Comparison of ENCODE assay signal across 15 cellular contexts in the genomic region with DNA sequence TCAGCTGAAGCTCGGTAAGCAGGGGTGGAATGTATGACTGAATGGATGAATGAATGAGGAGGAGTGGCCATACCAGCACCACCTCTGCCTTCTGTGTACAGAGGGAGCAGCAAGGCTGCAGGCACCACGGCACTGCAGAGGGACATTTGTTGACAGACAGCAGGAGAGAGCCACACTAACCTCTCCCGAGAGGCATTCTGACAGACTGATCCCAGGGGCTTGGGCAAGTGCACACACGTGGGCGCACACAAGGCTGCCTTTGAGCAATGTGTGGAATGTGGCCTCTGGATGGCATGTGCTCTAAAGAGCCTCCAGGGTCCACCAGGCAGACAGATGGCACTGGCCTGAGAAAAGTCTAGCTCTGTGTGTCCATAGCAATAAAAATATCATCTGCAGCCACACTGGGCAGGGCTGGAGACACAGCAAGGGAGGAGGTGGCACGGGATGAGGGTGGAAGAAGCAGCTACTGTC.
DNase-seq lines count a peak whose midpoint lies in the region; ATAC-seq, FAIRE-seq and TF ChIP-seq lines count a peak whose summit lies in the region.
"Had no signal": no experiment of that assay in that cellular context is flagged by ENCODE, and none has a peak within 500 bp of the region (broad histone marks: within the 10 kb centered on the region; RNA-seq: fewer than 3 reads in every experiment).

No MANE protein-coding gene starts in this region.

- H3K4me3 Mint-ChIP-seq in activated naive CD4-positive, alpha-beta T cell treated with anti-CD3 and anti-CD28 coated beads, Interleukin-2, amount 10 ng/mL, durations not matched to agents 7 days and 5 days = no peak overlapping the region
- H3K4me3 Mint-ChIP-seq: activated CD4-positive, alpha-beta memory T cell treated with anti-CD3 and anti-CD28 coated beads, Interleukin-2, amount 10 ng/mL, durations not matched to agents 7 days and 5 days; activated naive CD8-positive, alpha-beta T cell treated with anti-CD3 and anti-CD28 coated beads, Interleukin-2, amount 10 ng/mL, durations not matched to agents 7 days and 5 days had no signal

- H3K27ac Mint-ChIP-seq in activated naive CD4-positive, alpha-beta T cell treated with anti-CD3 and anti-CD28 coated beads, Interleukin-2, amount 10 ng/mL, durations not matched to agents 7 days and 5 days = no peak overlapping the region
- H3K27ac Mint-ChIP-seq: activated CD4-positive, alpha-beta memory T cell treated with anti-CD3 and anti-CD28 coated beads, Interleukin-2, amount 10 ng/mL, durations not matched to agents 7 days and 5 days; activated naive CD8-positive, alpha-beta T cell treated with anti-CD3 and anti-CD28 coated beads, Interleukin-2, amount 10 ng/mL, durations not matched to agents 7 days and 5 days had no signal

- TF ChIP-seq CTCF in bronchial epithelial cell (IDR thresholded peaks at IDR 0.05; ENCODE audit: insufficient read depth, low read length, severe bottlenecking) = no peak

- H3K4me1 Mint-ChIP-seq in activated naive CD4-positive, alpha-beta T cell treated with anti-CD3 and anti-CD28 coated beads, Interleukin-2, amount 10 ng/mL, durations not matched to agents 7 days and 5 days = no peaks in the 10 kb centered on the region
- H3K4me1 Mint-ChIP-seq: activated CD4-positive, alpha-beta memory T cell treated with anti-CD3 and anti-CD28 coated beads, Interleukin-2, amount 10 ng/mL, durations not matched to agents 7 days and 5 days; activated naive CD8-positive, alpha-beta T cell treated with anti-CD3 and anti-CD28 coated beads, Interleukin-2, amount 10 ng/mL, durations not matched to agents 7 days and 5 days had no signal

- H3K27me3 Mint-ChIP-seq in activated naive CD4-positive, alpha-beta T cell treated with anti-CD3 and anti-CD28 coated beads, Interleukin-2, amount 10 ng/mL, durations not matched to agents 7 days and 5 days = peaks cover 3% of the 10 kb centered on the region
- H3K27me3 Mint-ChIP-seq: activated CD4-positive, alpha-beta memory T cell treated with anti-CD3 and anti-CD28 coated beads, Interleukin-2, amount 10 ng/mL, durations not matched to agents 7 days and 5 days; activated naive CD8-positive, alpha-beta T cell treated with anti-CD3 and anti-CD28 coated beads, Interleukin-2, amount 10 ng/mL, durations not matched to agents 7 days and 5 days had no signal

- H3K9me3 Mint-ChIP-seq in activated naive CD4-positive, alpha-beta T cell treated with anti-CD3 and anti-CD28 coated beads, Interleukin-2, amount 10 ng/mL, durations not matched to agents 7 days and 5 days = no peaks in the 10 kb centered on the region
- H3K9me3 Mint-ChIP-seq: activated CD4-positive, alpha-beta memory T cell treated with anti-CD3 and anti-CD28 coated beads, Interleukin-2, amount 10 ng/mL, durations not matched to agents 7 days and 5 days; activated naive CD8-positive, alpha-beta T cell treated with anti-CD3 and anti-CD28 coated beads, Interleukin-2, amount 10 ng/mL, durations not matched to agents 7 days and 5 days had no signal

- H3K27me3 ChIP-seq in bronchial epithelial cell (ENCODE audit: control insufficient read depth, insufficient read depth, low read length) (no peaks in the 10 kb centered on the region), HAP-1 (ENCODE audit: low read depth) (no peaks in the 10 kb centered on the region)
- H3K27me3 ChIP-seq: SJSA1, testis had no signal

- FAIRE-seq in bronchial epithelial cell (lab: Jason Lieb, UNC) = no peak

- ATAC-seq in GM18858 (IDR thresholded peaks at IDR 0.05; ENCODE audit: unreplicated experiment) = no peak

- H3K36me3 ChIP-seq in bronchial epithelial cell (ENCODE audit: control insufficient read depth, insufficient read depth, low read length) (no peaks in the 10 kb centered on the region), HAP-1 (replicated peaks) (no peaks in the 10 kb centered on the region)
- H3K36me3 ChIP-seq: SJSA1 had no signal

- no peaks in the 10 kb centered on the region for H3K36me3 Mint-ChIP-seq in activated naive CD4-positive, alpha-beta T cell treated with anti-CD3 and anti-CD28 coated beads, Interleukin-2, amount 10 ng/mL, durations not matched to agents 7 days and 5 days
- H3K36me3 Mint-ChIP-seq: activated naive CD8-positive, alpha-beta T cell treated with anti-CD3 and anti-CD28 coated beads, Interleukin-2, amount 10 ng/mL, durations not matched to agents 7 days and 5 days had no signal

- H3K4me3 ChIP-seq in bronchial epithelial cell (ENCODE audit: low read depth, low read length) = no peak overlapping the region
- H3K4me3 ChIP-seq in HAP-1 = no peak overlapping the region
- H3K4me3 ChIP-seq: SJSA1, testis had no signal

- CTCF ChIA-PET in activated naive CD4-positive, alpha-beta T cell treated with anti-CD3 and anti-CD28 coated beads, Interleukin-2, amount 10 ng/mL, durations not matched to agents 7 days and 5 days (lab: Charles Lee) = interaction anchor here (1.4 kb wide), 1 partner anchor 17 kb away, joined by 4 read pairs; no protein-coding TSS in a partner anchor

- DNase-seq in COLO829 (ENCODE audit: low spot score) (peak; percentile 59), HuH-7.5 (ENCODE audit: low spot score) (peak; percentile 15), bronchial epithelial cell (ENCODE audit: low read depth) (peak; percentile 81), myocyte (ENCODE audit: low read depth) (peak; percentile 97), HAP-1 (ENCODE audit: low spot score in 2 of 2) (no peak), SK-N-DZ (ENCODE audit: low spot score) (no peak)
- DNase-seq in activated naive CD4-positive, alpha-beta T cell treated with anti-CD3 and anti-CD28 coated beads, Interleukin-2, amount 10 ng/mL, durations not matched to agents 7 days and 5 days = no peak
- DNase-seq: activated CD4-positive, alpha-beta memory T cell treated with anti-CD3 and anti-CD28 coated beads, Interleukin-2, amount 10 ng/mL, durations not matched to agents 7 days and 5 days; activated naive CD8-positive, alpha-beta T cell treated with anti-CD3 and anti-CD28 coated beads, Interleukin-2, amount 10 ng/mL, durations not matched to agents 7 days and 5 days; DND-41; effector memory CD4-positive, alpha-beta T cell; NCI-H1048; testis had no signal

- in situ Hi-C loops in HAP-1 (cut with MboI; ENCODE audit: low sequenced_read_pairs) = no loop called here

- H3K9me3 ChIP-seq in HAP-1 = no peaks in the 10 kb centered on the region
- H3K9me3 ChIP-seq: SJSA1, testis had no signal

- no peaks in the 10 kb centered on the region for H3K4me1 ChIP-seq in HAP-1
- H3K4me1 ChIP-seq: SJSA1, testis had no signal

Comparison
In these comparisons a context has a peak if more than half of its experiments do, and no peak if none do; other contexts are left out.
1. DNase-seq: peak in COLO829 (single experiment), HuH-7.5 (single experiment), bronchial epithelial cell (single experiment) and myocyte (single experiment); none in HAP-1 (0 of 2), activated naive CD4-positive, alpha-beta T cell treated with anti-CD3 and anti-CD28 coated beads, Interleukin-2, amount 10 ng/mL, durations not matched to agents 7 days and 5 days (single experiment) and SK-N-DZ (single experiment).